Comparison of ENCODE assay signal across 6 cellular contexts in the genomic region with DNA sequence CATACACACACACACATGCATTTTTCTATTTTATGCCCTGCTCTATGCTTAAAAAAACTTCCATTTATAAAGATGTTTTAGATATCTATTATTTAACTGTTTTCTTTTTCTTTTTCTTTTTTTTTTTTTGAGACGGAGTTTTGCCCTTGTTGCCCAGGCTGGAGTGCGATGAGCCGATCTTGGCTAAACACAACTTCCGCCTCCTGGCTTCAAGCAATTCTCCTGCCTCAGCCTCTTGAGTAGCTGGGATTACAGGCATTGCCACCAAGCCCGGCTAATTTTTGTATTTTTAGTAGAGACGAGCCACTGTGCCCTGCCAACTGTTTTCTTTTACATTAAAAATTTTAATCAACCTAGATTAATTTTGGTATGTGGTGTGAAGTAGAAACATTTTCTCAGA. TPM values are rescaled to one million over a fixed set of nuclear protein-coding genes. Genes with fewer than 3 reads are reported as not detected.
"Had no signal": no experiment of that assay in that cellular context is flagged by ENCODE, and none has a peak within 500 bp of the region (broad histone marks: within the 10 kb centered on the region; RNA-seq: fewer than 3 reads in every experiment).

No MANE protein-coding gene starts in this region.

- H3K4me3 ChIP-seq: K562 had no signal

- H3K27ac ChIP-seq: HL-60 had no signal

- DNase-seq: IMR-90, KBM-7, KG1 had no signal

RNA-seq across cellular contexts. Expression of gene MYO1G, which starts 47.9 kb away (rescaled TPM):
- total RNA-seq: HT1080 had no signal
